In genomic region chr11:134026655-134027343, GRCh38 we compare ENCODE assay signal across 17 cellular contexts. TPM values are rescaled to one million over a fixed set of nuclear protein-coding genes. Genes with fewer than 3 reads are reported as not detected.
DNase-seq lines count a peak whose midpoint lies in the region; TF ChIP-seq lines count a peak whose summit lies in the region.
"Had no signal": no experiment of that assay in that cellular context is flagged by ENCODE, and none has a peak within 500 bp of the region (broad histone marks: within the 10 kb centered on the region; RNA-seq: fewer than 3 reads in every experiment).

No MANE protein-coding gene starts in this region.

- H3K4me3 ChIP-seq in neural cell (ENCODE audit: low read length) (peak overlapping the region; percentile 43), MM.1S (ENCODE audit: low read length) (no peak overlapping the region)
- H3K4me3 ChIP-seq: left lung, MG63, SK-N-MC, smooth muscle cell had no signal

- no peaks in the 10 kb centered on the region for H3F3A ChIP-seq in neural cell (ENCODE audit: insufficient read depth, low read length, poor library complexity, severe bottlenecking)
- no peaks in the 10 kb centered on the region for H3F3A ChIP-seq in MM.1S (ENCODE audit: insufficient read depth, low read length)

- H3K9me3 ChIP-seq in neural cell (ENCODE audit: low read length) (no peaks in the 10 kb centered on the region), MM.1S (replicated peaks; ENCODE audit: insufficient read depth, low read length) (no peaks in the 10 kb centered on the region)
- H3K9me3 ChIP-seq: left lung, MG63, neutrophil had no signal

- H3K4me1 Mint-ChIP-seq in brain, result peaks cover 82% of the 10 kb centered on the region
- H3K4me1 Mint-ChIP-seq: activated B cell treated with CpG ODN at 0.5 μM for 24 hours had no signal

- peak overlapping the region in 2 of 5 experiments; percentile 4 to 57 for H3K4me3 Mint-ChIP-seq in brain
- H3K4me3 Mint-ChIP-seq: activated B cell treated with CpG ODN at 0.5 μM for 24 hours; activated T-cell treated with anti-CD3 and anti-CD28 coated beads, Interleukin-2, amount 50 U/mL, for 4 hours had no signal

- H3K27me3 Mint-ChIP-seq in brain, result peaks cover 4% of the 10 kb centered on the region

- no peak for TF ChIP-seq RAD21 in neural cell (conservative IDR thresholded peaks at IDR 0.05)

- H2AFZ ChIP-seq in neural cell (ENCODE audit: low read depth, low read length) (no peak overlapping the region), MM.1S (ENCODE audit: low read length) (no peak overlapping the region)

- H4K20me1 ChIP-seq in neural cell (ENCODE audit: insufficient read depth), result no peaks in the 10 kb centered on the region
- H4K20me1 ChIP-seq in MM.1S (ENCODE audit: insufficient read depth, low read length), result no peaks in the 10 kb centered on the region

- H3K36me3 ChIP-seq in neural cell (ENCODE audit: insufficient read depth, low read length), result no peaks in the 10 kb centered on the region
- no peaks in the 10 kb centered on the region for H3K36me3 ChIP-seq in MM.1S (replicated peaks; ENCODE audit: insufficient read depth, low read length)
- H3K36me3 ChIP-seq: left lung, MG63, neutrophil had no signal

- H3K9me3 Mint-ChIP-seq in brain, result peaks cover 0 to 7% (median 0%) of the 10 kb centered on the region in 5 experiments
- H3K9me3 Mint-ChIP-seq: activated B cell treated with CpG ODN at 0.5 μM for 24 hours; activated T-cell treated with anti-CD3 and anti-CD28 coated beads, Interleukin-2, amount 50 U/mL, for 4 hours had no signal

- H3K4me2 ChIP-seq in neural cell (ENCODE audit: low read length), result peak overlapping the region; percentile 22
- H3K4me2 ChIP-seq in MM.1S (ENCODE audit: low read depth, low read length), result no peak overlapping the region
- H3K4me2 ChIP-seq: smooth muscle cell had no signal

- no peaks in the 10 kb centered on the region for H3K79me2 ChIP-seq in neural cell (replicated peaks; ENCODE audit: insufficient read depth, low read length)
- no peaks in the 10 kb centered on the region for H3K79me2 ChIP-seq in MM.1S (ENCODE audit: low read length)

- no peaks in the 10 kb centered on the region for H3K4me1 ChIP-seq in MM.1S (ENCODE audit: low read length)
- H3K4me1 ChIP-seq: left lung had no signal

- peak overlapping the region; percentile 78 for H3K27ac ChIP-seq in neural cell (ENCODE audit: low read length)
- no peak overlapping the region for H3K27ac ChIP-seq in MM.1S (ENCODE audit: low read length)
- H3K27ac ChIP-seq: left lung, neutrophil, SK-N-MC had no signal

- H3K9ac ChIP-seq in neural cell (ENCODE audit: low read length) (peak overlapping the region; percentile 59), MM.1S (ENCODE audit: low read length) (no peak overlapping the region)

- H3K27me3 ChIP-seq in neural cell (ENCODE audit: insufficient read depth, low read depth, low read length) (no peaks in the 10 kb centered on the region), MM.1S (replicated peaks; ENCODE audit: insufficient read depth, low read length) (no peaks in the 10 kb centered on the region)
- H3K27me3 ChIP-seq: MG63 had no signal

- DNase-seq in NCI-H146 (lab: John Stamatoyannopoulos, UW), result peak; percentile 67
- no peak for DNase-seq in NCI-H146 treated with DMSO at 0.1 percent for 48 hours (lab: John Stamatoyannopoulos, UW; ENCODE audit: unreplicated experiment)
- peak; percentile 66 for DNase-seq in NCI-H1105 treated with DMSO at 0.1 percent for 48 hours (lab: John Stamatoyannopoulos, UW)
- DNase-seq in DMS53 treated with DMSO at 0.1 percent for 48 hours (lab: John Stamatoyannopoulos, UW; ENCODE audit: unreplicated experiment), result no peak
- no peak for DNase-seq in MM.1S
- DNase-seq in NOMO-1 treated with DMSO at 0.1 percent for 48 hours (lab: John Stamatoyannopoulos, UW; ENCODE audit: unreplicated experiment), result no peak
- DNase-seq: activated B cell treated with CpG ODN at 0.5 μM for 24 hours; activated T-cell treated with anti-CD3 and anti-CD28 coated beads, Interleukin-2, amount 50 U/mL, for 4 hours; effector memory CD4-positive, alpha-beta T cell; left lung; MG63; NK-92 treated with Interleukin-12 subunit alpha and Interleukin-12 subunit beta, amount 100 ng/mL, for 24 hours had no signal

- H3K27ac Mint-ChIP-seq in brain, result peak overlapping the region in 4 of 5 experiments; percentile 42 to 85 (median 64)
- H3K27ac Mint-ChIP-seq: activated B cell treated with CpG ODN at 0.5 μM for 24 hours had no signal

- TF ChIP-seq EP300 in neural cell (conservative IDR thresholded peaks at IDR 0.05; ENCODE audit: poor library complexity, severe bottlenecking), result peak; percentile 67

- no peaks in the 10 kb centered on the region for H3K9me2 ChIP-seq in neural cell (ENCODE audit: insufficient read depth, low read length)
- H3K9me2 ChIP-seq in MM.1S (replicated peaks; ENCODE audit: insufficient read depth, low read length), result no peaks in the 10 kb centered on the region

- TF ChIP-seq CTCF in brain (conservative IDR thresholded peaks at IDR 0.05) (no peak), neural cell (IDR thresholded peaks at IDR 0.05; ENCODE audit: poor library complexity, severe bottlenecking) (no peak), MM.1S (IDR thresholded peaks at IDR 0.05; ENCODE audit: low read length) (no peak)

- H3K36me3 Mint-ChIP-seq in brain, result no peaks in the 10 kb centered on the region

TF ChIP-seq in neural cell, 6 proteins besides CTCF, POLR2A, EP300 and RAD21:
- TF ChIP-seq SMC3 (conservative IDR thresholded peaks at IDR 0.05; ENCODE audit: poor library complexity), result peak; percentile 50
- no peak for TF ChIP-seq EZH2 (IDR thresholded peaks at IDR 0.05; ENCODE audit: borderline replicate concordance, insufficient read depth, low read length, poor library complexity, severe bottlenecking)
- TF ChIP-seq TAF1 (IDR thresholded peaks at IDR 0.05; ENCODE audit: low read depth), result no peak
- peak; percentile 48 for TF ChIP-seq MXI1 (conservative IDR thresholded peaks at IDR 0.05; ENCODE audit: poor library complexity, severe bottlenecking)
- TF ChIP-seq POLR2AphosphoS5 (IDR thresholded peaks at IDR 0.05), result peak; percentile 59
- peak; percentile 48 for TF ChIP-seq REST (IDR thresholded peaks at IDR 0.05; ENCODE audit: borderline replicate concordance)

RNA-seq across cellular contexts. Expression of gene JAM3, which starts 42.1 kb away (rescaled TPM):
- polyA plus RNA-seq in brain (ENCODE audit: insufficient read depth, low read depth, low replicate concordance) (125 TPM), neural cell (46.1 and 58.5 TPM in 2 replicates)
- polyA minus RNA-seq in neural cell, result 67.8 and 69.1 TPM in 2 replicates

Comparison
In these comparisons a context has a peak if more than half of its experiments do, and no peak if none do; other contexts are left out.
1. DNase-seq: peak in NCI-H146 (single experiment) and NCI-H1105 treated with DMSO at 0.1 percent for 48 hours (single experiment); none in NCI-H146 treated with DMSO at 0.1 percent for 48 hours (single experiment), DMS53 treated with DMSO at 0.1 percent for 48 hours (single experiment), MM.1S (single experiment) and NOMO-1 treated with DMSO at 0.1 percent for 48 hours (single experiment).